ENCODE assay signal across 9 cellular contexts in genomic region chr14:32588448-32589320, GRCh38.
DNase-seq lines count a peak whose midpoint lies in the region; ATAC-seq and TF ChIP-seq lines count a peak whose summit lies in the region.
"Had no signal": no experiment of that assay in that cellular context is flagged by ENCODE, and none has a peak within 500 bp of the region (broad histone marks: within the 10 kb centered on the region; RNA-seq: fewer than 3 reads in every experiment).

No MANE protein-coding gene starts in this region.

- H4K20me1 ChIP-seq in DOHH2 (ENCODE audit: control insufficient read depth, insufficient read depth, low read depth, low read length): no peaks in the 10 kb centered on the region

- TF ChIP-seq POLR2A in stomach (IDR thresholded peaks at IDR 0.05): no peak

- no peaks in the 10 kb centered on the region for H3K79me2 ChIP-seq in DOHH2 (ENCODE audit: control insufficient read depth, low read length)

- no peaks in the 10 kb centered on the region for H3K9me2 ChIP-seq in DOHH2 (replicated peaks; ENCODE audit: control insufficient read depth, low read length)

- H3K4me3 ChIP-seq in DOHH2 (ENCODE audit: low read length): no peak overlapping the region
- no peak overlapping the region for H3K4me3 ChIP-seq in stomach

- H3K36me3 ChIP-seq in DOHH2 (ENCODE audit: control insufficient read depth, low read length) (no peaks in the 10 kb centered on the region), stomach (no peaks in the 10 kb centered on the region)
- H3K36me3 ChIP-seq: neutrophil had no signal

- no peaks in the 10 kb centered on the region for H3K9me3 ChIP-seq in DOHH2 (ENCODE audit: control insufficient read depth, insufficient read depth, low read length)
- H3K9me3 ChIP-seq in stomach: peaks cover 0 to 5% (median 2%) of the 10 kb centered on the region in 4 donors
- H3K9me3 ChIP-seq: neutrophil had no signal

- DNase-seq in HCEC 1CT: peak; percentile 60
- peak; percentile 31 for DNase-seq in RPMI8226
- DNase-seq in glomerular endothelial cell (ENCODE audit: extremely low read depth, low read depth, low spot score): peak; percentile 22
- DNase-seq in stomach: no peak
- DNase-seq in dedifferentiated amniotic fluid mesenchymal stem cell (ENCODE audit: extremely low spot score): no peak

- H3K27ac ChIP-seq in DOHH2 (ENCODE audit: low read depth, low read length) (no peak overlapping the region), stomach (no peak overlapping the region)
- H3K27ac ChIP-seq: neutrophil had no signal

- intact Hi-C loops in stomach (cut with DNase I; ENCODE audit: low total_unique reads): no loop called here

- ATAC-seq in GM21526 (IDR thresholded peaks at IDR 0.05; ENCODE audit: low FRiP score, unreplicated experiment) (no peak), HG03108 (IDR thresholded peaks at IDR 0.05; ENCODE audit: unreplicated experiment) (no peak)

- H3K4me1 ChIP-seq in DOHH2 (ENCODE audit: control insufficient read depth, low read length): no peaks in the 10 kb centered on the region
- H3K4me1 ChIP-seq in stomach: peaks cover 0 to 5% (median 0%) of the 10 kb centered on the region in 4 donors

- no peak overlapping the region for H3K4me2 ChIP-seq in DOHH2 (ENCODE audit: low read length)

- H3K27me3 ChIP-seq in DOHH2 (ENCODE audit: control insufficient read depth, low read length) (no peaks in the 10 kb centered on the region), stomach (no peaks in the 10 kb centered on the region)
- H3K27me3 ChIP-seq: neutrophil had no signal

- TF ChIP-seq EP300 in stomach (IDR thresholded peaks at IDR 0.05): no peak

- 54 to 68% (median 62%) methylated on average over 6 of the region's 6 CpGs for WGBS in stomach, 5 donors

- TF ChIP-seq CTCF in DOHH2 (IDR thresholded peaks at IDR 0.05; ENCODE audit: low read depth, low read length, poor library complexity, severe bottlenecking): peak; percentile 70
- peak in 3 of 7 experiments; percentile 11 to 29 (median 21) for TF ChIP-seq CTCF in stomach (IDR thresholded peaks at IDR 0.05)

- H3F3A ChIP-seq in DOHH2 (ENCODE audit: control insufficient read depth, insufficient read depth): no peaks in the 10 kb centered on the region

Comparison
In these comparisons a context has a peak if more than half of its experiments do, and no peak if none do; other contexts are left out.
1. DNase-seq: peak in HCEC 1CT (single experiment), RPMI8226 (single experiment) and glomerular endothelial cell (single experiment); none in stomach (single experiment) and dedifferentiated amniotic fluid mesenchymal stem cell (single experiment).